ENCODE assay signal across 8 cellular contexts in genomic region chr16:588889-589657, GRCh38. TPM values are rescaled to one million over a fixed set of nuclear protein-coding genes. Genes with fewer than 3 reads are reported as not detected.
A peak's percentile ranks its signal among the peaks of the same experiment; 100 is the strongest.
DNase-seq lines count a peak whose midpoint lies in the region; ATAC-seq, FAIRE-seq and TF ChIP-seq lines count a peak whose summit lies in the region.

No MANE protein-coding gene starts in this region.

- peaks cover 0 to 19% (median 11%) of the 10 kb centered on the region in 4 experiments; a peak in 6 of 7 replicates for H3K4me1 ChIP-seq in H1 (replicated peaks in 1 of 4; ENCODE audit: control insufficient read depth in 3 of 4, insufficient read depth in 4 of 4, low read length in 3 of 4)

- H3K79me2 ChIP-seq in H1 (ENCODE audit: control insufficient read depth in 1 of 2, insufficient read depth in 2 of 2, low read length in 2 of 2), result peaks cover 0 to 15% of the 10 kb centered on the region in 2 experiments; a peak in 2 of 4 replicates

- peak overlapping the region; percentile 56; the same call in 1 of the 2 replicates for H2AFZ ChIP-seq in H1 (ENCODE audit: low read length)

- H3K79me1 ChIP-seq in H1 (ENCODE audit: low read depth, low read length), result peaks cover 8% of the 10 kb centered on the region; the same call in 1 of the 2 replicates

- H4K20me1 ChIP-seq in H1 (replicated peaks in 1 of 2; ENCODE audit: control insufficient read depth in 1 of 2, insufficient read depth in 2 of 2, low read length in 2 of 2), result peaks cover 16 to 43% of the 10 kb centered on the region in 2 experiments

- peak overlapping the region; percentile 78 to 81 for H3K4me2 ChIP-seq in H1 (ENCODE audit: insufficient read depth in 1 of 2, low read depth in 2 of 2, low read length in 2 of 2)

- peaks cover 0 to 45% (median 29%) of the 10 kb centered on the region in 4 experiments; a peak in 5 of 7 replicates for H3K27me3 ChIP-seq in H1 (replicated peaks in 1 of 4; ENCODE audit: control insufficient read depth in 3 of 4, extremely low read depth in 1 of 4, insufficient read depth in 3 of 4, low read length in 3 of 4)

- H3K18ac ChIP-seq in H1 (ENCODE audit: extremely low read depth, low read length), result peak overlapping the region; percentile 99

- DNase-seq in COR-L47 (lab: John Stamatoyannopoulos, UW), result peak; percentile 95
- DNase-seq in HTR-8/SVneo (ENCODE audit: insufficient read length, low spot score), result peak; percentile 90
- DNase-seq in NOMO-1 (lab: John Stamatoyannopoulos, UW; ENCODE audit: unreplicated experiment in 2 of 2), result peak; percentile 88 to 92
- peak; percentile 98 for DNase-seq in activated CD8-positive, alpha-beta memory T cell treated with anti-CD3 and anti-CD28 coated beads, Interleukin-2, amount 10 ng/mL, durations not matched to agents 7 days and 5 days
- DNase-seq in H1 (ENCODE audit: low read depth in 1 of 2, low spot score in 2 of 2), result peak; percentile 73 to 100
- peak; percentile 99 for DNase-seq in mesenteric fat pad (ENCODE audit: low spot score)
- DNase-seq in stimulated activated CD8-positive, alpha-beta memory T cell treated with anti-CD3 and anti-CD28 coated beads, Interleukin-12 subunit alpha, Interleukin-12 subunit beta, amount 100 ng/mL, for 4 hours (ENCODE audit: low read depth), result peak; percentile 98

- peak overlapping the region; percentile 91 for H3K4ac ChIP-seq in H1 (replicated peaks; ENCODE audit: insufficient read length, low read depth, low read length)

- H3K4me3 ChIP-seq in H1 (ENCODE audit: extremely low read depth in 1 of 4, insufficient read depth in 2 of 4, low read depth in 3 of 4, low read length in 4 of 4), result peak overlapping the region; percentile 90 to 94 (median 91)

- no peaks in the 10 kb centered on the region for H3K36me3 Mint-ChIP-seq in activated CD8-positive, alpha-beta memory T cell treated with anti-CD3 and anti-CD28 coated beads, Interleukin-2, amount 10 ng/mL, durations not matched to agents 7 days and 5 days

- peak overlapping the region; percentile 85 for H3K4me3 Mint-ChIP-seq in activated CD8-positive, alpha-beta memory T cell treated with anti-CD3 and anti-CD28 coated beads, Interleukin-2, amount 10 ng/mL, durations not matched to agents 7 days and 5 days

- H3K14ac ChIP-seq in H1 (ENCODE audit: insufficient read length), result no peak overlapping the region

- TF ChIP-seq RAD21 in H1 (IDR thresholded peaks at IDR 0.05 in 1 of 2, conservative IDR thresholded peaks at IDR 0.05 in 1 of 2; ENCODE audit: low read depth in 2 of 2, low read length in 2 of 2), result no peak

- no peaks in the 10 kb centered on the region for H3K27me3 Mint-ChIP-seq in activated CD8-positive, alpha-beta memory T cell treated with anti-CD3 and anti-CD28 coated beads, Interleukin-2, amount 10 ng/mL, durations not matched to agents 7 days and 5 days

- H3K36me3 ChIP-seq in H1 (ENCODE audit: control insufficient read depth in 2 of 4, insufficient read depth in 4 of 4, low read length in 3 of 4), result no peaks in the 10 kb centered on the region

- H2BK12ac ChIP-seq in H1 (ENCODE audit: low read depth, low read length), result peak overlapping the region; percentile 75; the same call in 1 of the 2 replicates

- no peaks in the 10 kb centered on the region for H3K9me3 ChIP-seq in H1 (ENCODE audit: insufficient read depth in 2 of 2, low read depth in 1 of 2, low read length in 1 of 2)

- WGBS in H1 (ENCODE audit: extremely low coverage in 1 of 2, insufficient coverage in 1 of 2, insufficient read length in 1 of 2, insufficient replicate concordance in 2 of 2, low coverage in 1 of 2, low lambda C conversion rate in 2 of 2, missing lambda C conversion rate in 1 of 2), 2 experiments, result 1% methylated on average over 32 of the region's 107 CpGs; no CpG with 5 or more reads in 1 of the 2 experiments

- H2BK5ac ChIP-seq in H1 (ENCODE audit: low read depth, low read length), result peak overlapping the region; percentile 99

- no peak for TF ChIP-seq EP300 in H1 (IDR thresholded peaks at IDR 0.05; ENCODE audit: borderline replicate concordance in 1 of 2, low read depth in 2 of 2, low read length in 2 of 2)

- H3K4me1 Mint-ChIP-seq in activated CD8-positive, alpha-beta memory T cell treated with anti-CD3 and anti-CD28 coated beads, Interleukin-2, amount 10 ng/mL, durations not matched to agents 7 days and 5 days, result peaks cover 25% of the 10 kb centered on the region

- TF ChIP-seq CTCF in H1 (IDR thresholded peaks at IDR 0.05; ENCODE audit: control extremely low read depth in 1 of 3, insufficient read depth in 1 of 3, low read depth in 1 of 3, low read length in 3 of 3), result no peak

- peak overlapping the region; percentile 99 for H3K27ac ChIP-seq in H1 (ENCODE audit: low read depth, low read length)

- H3K56ac ChIP-seq in H1 (replicated peaks; ENCODE audit: insufficient read length, low read depth, low read length), result peak overlapping the region; percentile 99

- H3K27ac Mint-ChIP-seq in activated CD8-positive, alpha-beta memory T cell treated with anti-CD3 and anti-CD28 coated beads, Interleukin-2, amount 10 ng/mL, durations not matched to agents 7 days and 5 days, result peak overlapping the region; percentile 97

- H2BK20ac ChIP-seq in H1 (ENCODE audit: low read length), result no peak overlapping the region

- H3K23me2 ChIP-seq in H1 (ENCODE audit: low read depth, low read length), result peaks cover 9% of the 10 kb centered on the region

- peak overlapping the region; percentile 100 for H4K8ac ChIP-seq in H1 (ENCODE audit: extremely low read depth, insufficient read depth, low read length)

- H2BK15ac ChIP-seq in H1 (ENCODE audit: low read length), result peak overlapping the region; percentile 81; the same call in 1 of the 2 replicates

- peak in 1 of 2 experiments; percentile 55; a peak in 2 of 3 replicates for TF ChIP-seq POLR2A in H1 (IDR thresholded peaks at IDR 0.05; ENCODE audit: control extremely low read depth in 1 of 2, low read depth in 2 of 2, low read length in 2 of 2)

- H4K5ac ChIP-seq in H1 (ENCODE audit: insufficient read length, low read depth, low read length), result peak overlapping the region; percentile 100

- peak overlapping the region; percentile 89 to 95 (median 93) for H3K9ac ChIP-seq in H1 (replicated peaks in 1 of 4; ENCODE audit: extremely low read depth in 1 of 4, low read depth in 3 of 4, low read length in 3 of 4)

- no peak overlapping the region for H3K23ac ChIP-seq in H1 (ENCODE audit: insufficient read length)

- CTCF ChIA-PET in activated CD8-positive, alpha-beta memory T cell treated with anti-CD3 and anti-CD28 coated beads, Interleukin-2, amount 10 ng/mL, durations not matched to agents 7 days and 5 days (lab: Charles Lee), result interaction anchor here (1.2 to 2.3 kb wide), 4 partner anchors 10 to 59 kb away, joined by 3 to 9 read pairs (median 4); partner anchors contain the start of gene METTL26
- CTCF ChIA-PET in H1 (lab: Charles Lee; ENCODE audit: partially characterized antibody), result interaction anchor here (0.7 to 4.3 kb wide), 4 partner anchors 9 to 33 kb away, joined by 3 to 30 read pairs (median 4); no protein-coding TSS in a partner anchor

- no peak overlapping the region; the same call in 1 of the 2 replicates for H2AK5ac ChIP-seq in H1 (ENCODE audit: low read depth, low read length)

- FAIRE-seq in HTR-8/SVneo (lab: Jason Lieb, UNC) (no peak), H1 (lab: Jason Lieb, UNC) (no peak)

- peak; percentile 54 for ATAC-seq in GM21367 (IDR thresholded peaks at IDR 0.05; ENCODE audit: unreplicated experiment)
- ATAC-seq in activated CD8-positive, alpha-beta memory T cell treated with anti-CD3 and anti-CD28 coated beads, Interleukin-2, amount 10 ng/mL, durations not matched to agents 7 days and 5 days, result peak; percentile 78

- peak overlapping the region; percentile 98 for H4K91ac ChIP-seq in H1 (replicated peaks; ENCODE audit: insufficient read length, low read length)

- POLR2A ChIA-PET in H1 (lab: Charles Lee; ENCODE audit: partially characterized antibody), result interaction anchor here (0.9 to 2.3 kb wide), 15 partner anchors 9 to 101 kb away, joined by 3 to 9 read pairs (median 4); partner anchors contain the start of genes METTL26, STUB1, WDR24 and WDR90

- no peaks in the 10 kb centered on the region for H3K9me3 Mint-ChIP-seq in activated CD8-positive, alpha-beta memory T cell treated with anti-CD3 and anti-CD28 coated beads, Interleukin-2, amount 10 ng/mL, durations not matched to agents 7 days and 5 days (ENCODE audit: low read depth)

- peak overlapping the region; percentile 83 for H2BK120ac ChIP-seq in H1 (replicated peaks; ENCODE audit: low read depth, low read length)

RNA-seq across cellular contexts. Expression of gene RAB40C, which starts 0.8 kb away (rescaled TPM):
- total RNA-seq in activated CD8-positive, alpha-beta memory T cell treated with anti-CD3 and anti-CD28 coated beads, Interleukin-2, amount 10 ng/mL, durations not matched to agents 7 days and 5 days, result 10 to 100 TPM; 13.3 to 14.0 TPM
- total RNA-seq in H1 (2021; fragmentation: NEBNext Ultra II Directional; extraction: Animal tissue kit (Norgen Biotek cat#: 25700)), result 15.6 and 17.8 TPM in 2 replicates
- 13.9 and 18.6 TPM in 2 replicates for polyA plus RNA-seq in H1 (2011; rRNA removed)
- 14.4 TPM for polyA plus RNA-seq in H1 (2011; cell fraction: cytosol; rRNA removed)
- 23.9 TPM for polyA plus RNA-seq in H1 (2011; cell fraction: nucleus; rRNA removed)
- 11.4 to 19.2 TPM (median 15.6 TPM) in 4 replicates for polyA plus RNA-seq in H1 (2012, experiment 1 of 2)
- polyA plus RNA-seq in H1 (2012, experiment 2 of 2), result 13.6 TPM
- 11.3 TPM for polyA plus RNA-seq in H1 (2013, experiment 1 of 2)
- polyA plus RNA-seq in H1 (2013, experiment 2 of 2), result 11.7 TPM
- polyA minus RNA-seq in H1 (2011; rRNA and poly(A)+ RNA removed), result 5.9 and 6.8 TPM in 2 replicates
- polyA minus RNA-seq in H1 (2011; cell fraction: cytosol; rRNA and poly(A)+ RNA removed), result 8.4 TPM
- polyA minus RNA-seq in H1 (2011; cell fraction: nucleus; rRNA and poly(A)+ RNA removed), result 8.9 TPM
- 17.3 TPM for total RNA-seq in mesenteric fat pad

RNA-seq across cellular contexts. Expression of gene PIGQ, which starts 19.3 kb away (rescaled TPM):
- total RNA-seq in activated CD8-positive, alpha-beta memory T cell treated with anti-CD3 and anti-CD28 coated beads, Interleukin-2, amount 10 ng/mL, durations not matched to agents 7 days and 5 days, result 10 to 100 TPM; 38.8 to 41.0 TPM
- 34.2 and 36.0 TPM in 2 replicates for total RNA-seq in H1 (2021; fragmentation: NEBNext Ultra II Directional; extraction: Animal tissue kit (Norgen Biotek cat#: 25700))
- polyA plus RNA-seq in H1 (2011; rRNA removed), result 49.2 and 80.4 TPM in 2 replicates
- polyA plus RNA-seq in H1 (2011; cell fraction: cytosol; rRNA removed), result 56.8 TPM
- polyA plus RNA-seq in H1 (2011; cell fraction: nucleus; rRNA removed), result 283 TPM
- 20.8 to 38.5 TPM (median 33.9 TPM) in 4 replicates for polyA plus RNA-seq in H1 (2012, experiment 1 of 2)
- 26.0 TPM for polyA plus RNA-seq in H1 (2012, experiment 2 of 2)
- polyA plus RNA-seq in H1 (2013, experiment 1 of 2), result 24.1 TPM
- polyA plus RNA-seq in H1 (2013, experiment 2 of 2), result 22.7 TPM
- 30.5 and 36.4 TPM in 2 replicates for polyA minus RNA-seq in H1 (2011; rRNA and poly(A)+ RNA removed)
- 24.4 TPM for polyA minus RNA-seq in H1 (2011; cell fraction: cytosol; rRNA and poly(A)+ RNA removed)
- polyA minus RNA-seq in H1 (2011; cell fraction: nucleus; rRNA and poly(A)+ RNA removed), result 73.6 TPM
- 32.4 TPM for total RNA-seq in mesenteric fat pad

RNA-seq across cellular contexts. Expression of gene NHLRC4, which starts 22.3 kb away (rescaled TPM):
- total RNA-seq in activated CD8-positive, alpha-beta memory T cell treated with anti-CD3 and anti-CD28 coated beads, Interleukin-2, amount 10 ng/mL, durations not matched to agents 7 days and 5 days, result 1 to 10 TPM in 1 of 2 experiments, under 1 TPM in 1; 0.94 to 1.2 TPM
- 0.75 and 0.76 TPM in 2 replicates for total RNA-seq in H1 (2021; fragmentation: NEBNext Ultra II Directional; extraction: Animal tissue kit (Norgen Biotek cat#: 25700))
- 0.60 and 0.72 TPM in 2 replicates for polyA plus RNA-seq in H1 (2011; rRNA removed)
- polyA plus RNA-seq in H1 (2011; cell fraction: cytosol; rRNA removed), result 0.78 TPM
- 1.7 TPM for polyA plus RNA-seq in H1 (2011; cell fraction: nucleus; rRNA removed)
- 0.56 to 0.72 TPM (median 0.63 TPM) in 4 replicates for polyA plus RNA-seq in H1 (2012, experiment 1 of 2)
- 0.76 TPM for polyA plus RNA-seq in H1 (2012, experiment 2 of 2)
- polyA plus RNA-seq in H1 (2013, experiment 1 of 2), result 0.26 TPM
- 0.33 TPM for polyA plus RNA-seq in H1 (2013, experiment 2 of 2)
- polyA minus RNA-seq in H1 (2011; rRNA and poly(A)+ RNA removed), result 0.09 and 0.20 TPM in 2 replicates
- not detected for polyA minus RNA-seq in H1 (2011; cell fraction: cytosol; rRNA and poly(A)+ RNA removed)
- polyA minus RNA-seq in H1 (2011; cell fraction: nucleus; rRNA and poly(A)+ RNA removed), result 1.5 TPM
- total RNA-seq in mesenteric fat pad, result 1.3 TPM

RNA-seq across cellular contexts. Expression of gene PRR35, which starts 28.9 kb away (rescaled TPM):
- not detected for total RNA-seq in activated CD8-positive, alpha-beta memory T cell treated with anti-CD3 and anti-CD28 coated beads, Interleukin-2, amount 10 ng/mL, durations not matched to agents 7 days and 5 days
- total RNA-seq in H1 (2021; fragmentation: NEBNext Ultra II Directional; extraction: Animal tissue kit (Norgen Biotek cat#: 25700)), result 0.50 and 0.61 TPM in 2 replicates
- polyA plus RNA-seq in H1 (2011; rRNA removed), result 0.38 and 0.52 TPM in 2 replicates
- polyA plus RNA-seq in H1 (2011; cell fraction: cytosol; rRNA removed), result 0.44 TPM
- 1.3 TPM for polyA plus RNA-seq in H1 (2011; cell fraction: nucleus; rRNA removed)
- 0.21 to 0.55 TPM (median 0.41 TPM) in 4 replicates for polyA plus RNA-seq in H1 (2012, experiment 1 of 2)
- polyA plus RNA-seq in H1 (2012, experiment 2 of 2), result 0.25 TPM
- 0.45 TPM for polyA plus RNA-seq in H1 (2013, experiment 1 of 2)
- 0.53 TPM for polyA plus RNA-seq in H1 (2013, experiment 2 of 2)
- polyA minus RNA-seq in H1 (2011; rRNA and poly(A)+ RNA removed), result 0.10 TPM in 1 of 2 replicates, not detected in the other
- polyA minus RNA-seq in H1 (2011; cell fraction: cytosol; rRNA and poly(A)+ RNA removed), result 0.51 TPM
- 0.30 TPM for polyA minus RNA-seq in H1 (2011; cell fraction: nucleus; rRNA and poly(A)+ RNA removed)
- not detected for total RNA-seq in mesenteric fat pad

RNA-seq across cellular contexts. Expression of gene WFIKKN1, which starts 41.7 kb away (rescaled TPM):
- under 1 TPM; 0.12 to 0.23 TPM for total RNA-seq in activated CD8-positive, alpha-beta memory T cell treated with anti-CD3 and anti-CD28 coated beads, Interleukin-2, amount 10 ng/mL, durations not matched to agents 7 days and 5 days
- total RNA-seq in H1 (2021; fragmentation: NEBNext Ultra II Directional; extraction: Animal tissue kit (Norgen Biotek cat#: 25700)), result 10.2 and 11.4 TPM in 2 replicates
- polyA plus RNA-seq in H1 (2011; rRNA removed), result 15.8 and 28.4 TPM in 2 replicates
- 19.7 TPM for polyA plus RNA-seq in H1 (2011; cell fraction: cytosol; rRNA removed)
- polyA plus RNA-seq in H1 (2011; cell fraction: nucleus; rRNA removed), result 21.8 TPM
- polyA plus RNA-seq in H1 (2012, experiment 1 of 2), result 4.8 to 11.4 TPM (median 10.2 TPM) in 4 replicates
- polyA plus RNA-seq in H1 (2012, experiment 2 of 2), result 8.5 TPM
- polyA plus RNA-seq in H1 (2013, experiment 1 of 2), result 12.3 TPM
- 11.2 TPM for polyA plus RNA-seq in H1 (2013, experiment 2 of 2)
- 1.4 and 1.8 TPM in 2 replicates for polyA minus RNA-seq in H1 (2011; rRNA and poly(A)+ RNA removed)
- 12.0 TPM for polyA minus RNA-seq in H1 (2011; cell fraction: cytosol; rRNA and poly(A)+ RNA removed)
- 10.3 TPM for polyA minus RNA-seq in H1 (2011; cell fraction: nucleus; rRNA and poly(A)+ RNA removed)
- total RNA-seq in mesenteric fat pad, result 0.55 TPM

Comparison
In these comparisons a context has a peak if more than half of its experiments do, and no peak if none do; other contexts are left out.
1. Peak in every context shown above with its lines: DNase-seq, ATAC-seq, H3K4me3 ChIP-seq and H3K27ac ChIP-seq.